ENCODE assay signal across 1 cellular context in the genomic region with DNA sequence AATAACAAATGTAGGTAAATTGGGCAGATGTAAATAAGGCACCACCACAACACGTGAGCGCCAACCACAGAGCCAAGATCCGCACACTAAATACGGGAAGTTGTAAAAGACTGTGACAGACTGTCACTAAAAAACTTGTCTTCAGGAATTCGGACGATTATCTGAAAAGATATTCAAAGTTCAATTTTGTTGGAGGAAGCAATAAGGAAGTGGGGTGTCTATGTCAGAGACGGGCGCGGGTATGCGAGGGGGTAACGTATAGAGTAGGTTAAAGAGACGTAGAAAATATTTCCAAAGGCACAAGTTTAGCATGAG.
TF ChIP-seq lines count a peak whose summit lies in the region.

No MANE protein-coding gene starts in this region.

TF ChIP-seq in GM12878, 131 proteins besides CTCF, POLR2A, EP300 and RAD21 (continued from another document):
- TF ChIP-seq, protein P1, sequence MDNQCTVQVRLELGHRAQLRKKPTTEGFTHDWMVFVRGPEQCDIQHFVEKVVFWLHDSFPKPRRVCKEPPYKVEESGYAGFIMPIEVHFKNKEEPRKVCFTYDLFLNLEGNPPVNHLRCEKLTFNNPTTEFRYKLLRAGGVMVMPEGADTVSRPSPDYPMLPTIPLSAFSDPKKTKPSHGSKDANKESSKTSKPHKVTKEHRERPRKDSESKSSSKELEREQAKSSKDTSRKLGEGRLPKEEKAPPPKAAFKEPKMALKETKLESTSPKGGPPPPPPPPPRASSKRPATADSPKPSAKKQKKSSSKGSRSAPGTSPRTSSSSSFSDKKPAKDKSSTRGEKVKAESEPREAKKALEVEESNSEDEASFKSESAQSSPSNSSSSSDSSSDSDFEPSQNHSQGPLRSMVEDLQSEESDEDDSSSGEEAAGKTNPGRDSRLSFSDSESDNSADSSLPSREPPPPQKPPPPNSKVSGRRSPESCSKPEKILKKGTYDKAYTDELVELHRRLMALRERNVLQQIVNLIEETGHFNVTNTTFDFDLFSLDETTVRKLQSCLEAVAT (IDR thresholded peaks at IDR 0.05): no peak
- peak; percentile 38; the same call in 1 of the 2 replicates for TF ChIP-seq DPF2 (IDR thresholded peaks at IDR 0.05)
- 0 out of 2 replicates have a peak, but pooled peaks have one; percentile 74 for TF ChIP-seq EZH2 (IDR thresholded peaks at IDR 0.05; ENCODE audit: borderline replicate concordance, control insufficient read depth, low read depth, low read length)
